ENCODE assay signal across 8 cellular contexts in the genomic region with DNA sequence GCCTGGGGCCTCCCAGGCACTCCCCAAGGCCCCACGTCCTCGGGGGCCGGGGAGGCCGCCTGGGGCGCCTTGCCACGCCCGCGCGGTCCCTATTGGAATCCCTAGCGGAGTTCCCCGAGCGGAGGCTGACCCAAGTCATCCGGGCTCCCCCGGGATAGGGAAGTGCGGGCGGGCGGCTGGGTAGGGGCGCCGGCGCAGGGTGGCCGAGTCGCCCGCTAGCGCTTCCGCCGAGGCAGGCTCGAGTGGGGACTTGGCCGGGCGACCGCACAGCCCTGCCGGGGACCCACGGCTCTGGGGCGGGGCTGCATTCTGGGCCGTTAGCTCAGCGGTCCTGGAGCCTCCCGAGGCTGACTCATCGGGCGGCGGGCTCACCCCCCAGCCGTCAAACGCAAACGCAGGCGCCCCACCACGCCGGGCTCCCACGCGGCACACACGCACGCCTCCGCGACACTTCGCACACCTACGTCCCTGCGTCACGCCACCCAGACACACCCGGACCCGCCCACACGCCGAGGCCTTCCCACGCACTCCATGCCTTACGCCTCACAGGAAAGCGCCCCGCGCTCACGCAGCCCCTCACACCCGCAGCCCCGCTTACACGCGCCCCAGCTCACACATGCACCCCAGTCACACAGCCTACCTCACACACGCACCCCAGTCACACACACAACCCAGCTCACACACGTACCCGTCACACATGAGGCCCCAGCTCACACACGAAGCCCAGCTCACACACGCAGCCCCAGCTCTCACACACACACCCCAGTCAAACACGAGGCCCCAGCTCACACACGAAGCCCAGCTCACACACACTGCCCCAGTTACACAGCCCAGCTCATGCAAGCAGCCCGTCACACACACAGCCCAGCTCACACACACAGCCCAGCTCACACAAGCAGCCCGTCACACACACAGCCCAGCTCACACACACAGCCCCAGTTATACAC.
A peak's percentile ranks its signal among the peaks of the same experiment; 100 is the strongest.
DNase-seq lines count a peak whose midpoint lies in the region; TF ChIP-seq lines count a peak whose summit lies in the region.

No MANE protein-coding gene starts in this region.

- in situ Hi-C loops in GM13977 (cut with MboI; ENCODE audit: low pct_unique_long_range_greater_than_20kb, low sequenced_read_pairs, unreplicated experiment) = no loop called here

- CTCF ChIA-PET in AG04449 (lab: Yijun Ruan, JAX) = interaction anchor here (0.8 to 8.9 kb wide), 10 partner anchors 14 to 322 kb away, joined by 3 to 138 read pairs (median 8); no protein-coding TSS in a partner anchor

- no peak for DNase-seq in AG04449 (ENCODE audit: low read depth, low spot score)
- peak; percentile 20 for DNase-seq in HS-27A (ENCODE audit: low read depth)
- DNase-seq in activated CD4-positive, alpha-beta T cell treated with anti-CD3 and anti-CD28 coated beads for 1 hour = peak; percentile 91
- DNase-seq in central memory CD4-positive, alpha-beta T cell = peak; percentile 91
- peak; percentile 75 for DNase-seq in kidney tubule cell (ENCODE audit: low spot score)
- DNase-seq in stimulated activated CD4-positive, alpha-beta T cell treated with anti-CD3 and anti-CD28 coated beads, Interleukin-1b, Interleukin-23, amount 100 ng/mL, for 1 hour (ENCODE audit: low read depth in 2 of 2) = peak; percentile 52 to 76
- no peak for DNase-seq in GM13977 (ENCODE audit: low spot score)
- DNase-seq in cerebellar cortex (ENCODE audit: low spot score) = no peak

- no peak for TF ChIP-seq CTCF in AG04449 (IDR thresholded peaks at IDR 0.05; ENCODE audit: insufficient read depth, low read length, missing control alignments)
- no peak for TF ChIP-seq CTCF in GM13977 (IDR thresholded peaks at IDR 0.05; ENCODE audit: extremely low read depth, insufficient read depth, missing control alignments)

- peak overlapping the region; percentile 80 for H3K4me3 ChIP-seq in AG04449 (ENCODE audit: low read depth, low read length)

- POLR2A ChIA-PET in AG04449 (lab: Yijun Ruan, JAX) = interaction anchor here (0.6 to 8.5 kb wide), 6 partner anchors 12 to 54 kb away, joined by 3 to 172 read pairs (median 6); partner anchors contain the start of gene ARCN1

Comparison
In these comparisons a context has a peak if more than half of its experiments do, and no peak if none do; other contexts are left out.
1. DNase-seq: peak in HS-27A (single experiment), activated CD4-positive, alpha-beta T cell treated with anti-CD3 and anti-CD28 coated beads for 1 hour (single experiment), central memory CD4-positive, alpha-beta T cell (single experiment), kidney tubule cell (single experiment) and stimulated activated CD4-positive, alpha-beta T cell treated with anti-CD3 and anti-CD28 coated beads, Interleukin-1b, Interleukin-23, amount 100 ng/mL, for 1 hour (2 of 2); none in AG04449 (single experiment), GM13977 (single experiment) and cerebellar cortex (single experiment).